8 cellular contexts compared by ENCODE assay signal in genomic region chr17:76014100-76014924, GRCh38. TPM values are rescaled to one million over a fixed set of nuclear protein-coding genes. Genes with fewer than 3 reads are reported as not detected.
DNase-seq lines count a peak whose midpoint lies in the region; ATAC-seq and TF ChIP-seq lines count a peak whose summit lies in the region.

No MANE protein-coding gene starts in this region.

- H3K4me3 Mint-ChIP-seq in CD4-positive, CD25-positive, alpha-beta regulatory T cell, result peak overlapping the region in 1 of 4 donors; percentile 57

- peaks cover 9% of the 10 kb centered on the region for H3K4me1 ChIP-seq in CD4-positive, CD25-positive, alpha-beta regulatory T cell (ENCODE audit: control insufficient read depth, insufficient read depth, low read length, poor library complexity, severe bottlenecking)
- H3K4me1 ChIP-seq in left lung, result peaks cover 0 to 3% of the 10 kb centered on the region in 2 donors

- H3K27me3 ChIP-seq in CD4-positive, CD25-positive, alpha-beta regulatory T cell (ENCODE audit: control insufficient read depth, insufficient read depth, low read length), result no peaks in the 10 kb centered on the region
- H3K27me3 ChIP-seq in left lung, result no peaks in the 10 kb centered on the region

- no peaks in the 10 kb centered on the region for H3K9me3 Mint-ChIP-seq in CD4-positive, CD25-positive, alpha-beta regulatory T cell

- TF ChIP-seq CTCF in left lung (IDR thresholded peaks at IDR 0.05), result peak; percentile 97 to 98

- no peak overlapping the region for H3K27ac ChIP-seq in CD4-positive, CD25-positive, alpha-beta regulatory T cell (ENCODE audit: insufficient read depth, low read length, poor library complexity, severe bottlenecking)
- H3K27ac ChIP-seq in left lung, result no peak overlapping the region

- no peaks in the 10 kb centered on the region for H3K27me3 Mint-ChIP-seq in CD4-positive, CD25-positive, alpha-beta regulatory T cell

- no peaks in the 10 kb centered on the region for H3K36me3 Mint-ChIP-seq in CD4-positive, CD25-positive, alpha-beta regulatory T cell

- H3K4me3 ChIP-seq in CD4-positive, CD25-positive, alpha-beta regulatory T cell (ENCODE audit: low read depth, low read length), result no peak overlapping the region
- H3K4me3 ChIP-seq in left lung, result no peak overlapping the region

- H3K27ac Mint-ChIP-seq in CD4-positive, CD25-positive, alpha-beta regulatory T cell, result peak overlapping the region in 2 of 3 donors; percentile 26 to 73

- intact Hi-C loops in left lung (cut with DNase I), result no loop called here

- peak; percentile 68 to 84 (median 79) for DNase-seq in CD4-positive, CD25-positive, alpha-beta regulatory T cell
- DNase-seq in HCEC 1CT, result peak; percentile 29
- peak; percentile 16 for DNase-seq in NCI-H2227 treated with DMSO at 0.1 percent for 48 hours (lab: John Stamatoyannopoulos, UW)
- DNase-seq in activated CD4-positive, CD25-positive, alpha-beta regulatory T cell treated with anti-CD3 and anti-CD28 coated beads, Interleukin-2, amount 50 U/mL, for 72 hours, result peak; percentile 78
- peak; percentile 70 for DNase-seq in cerebellar cortex (ENCODE audit: low spot score)
- peak; percentile 63 to 91 for DNase-seq in left lung
- peak; percentile 66 for DNase-seq in stimulated activated CD4-positive, alpha-beta T cell treated with anti-CD3 and anti-CD28 coated beads, Interleukin-4, amount 100 ng/mL, for 48 hours (ENCODE audit: low read depth in 2 of 2)

- H3K4me1 Mint-ChIP-seq in CD4-positive, CD25-positive, alpha-beta regulatory T cell, result peaks cover 0 to 13% (median 4%) of the 10 kb centered on the region in 4 donors

- no peaks in the 10 kb centered on the region for H3K36me3 ChIP-seq in CD4-positive, CD25-positive, alpha-beta regulatory T cell (ENCODE audit: control insufficient read depth, insufficient read depth, low read length)
- peaks cover 0 to 21% of the 10 kb centered on the region in 2 donors for H3K36me3 ChIP-seq in left lung

- no peaks in the 10 kb centered on the region for H3K9me3 ChIP-seq in CD4-positive, CD25-positive, alpha-beta regulatory T cell (ENCODE audit: control insufficient read depth in 2 of 2, low read length in 2 of 2)
- H3K9me3 ChIP-seq in left lung, result no peaks in the 10 kb centered on the region

- peak; percentile 87 to 93 for ATAC-seq in CD4-positive, CD25-positive, alpha-beta regulatory T cell (ENCODE audit: low read depth in 2 of 2)
- ATAC-seq in left lung (peak; percentile 95), HG02870 (IDR thresholded peaks at IDR 0.05; ENCODE audit: unreplicated experiment) (no peak)

RNA-seq across cellular contexts. Expression of gene EVPL, which starts 12.8 kb away (rescaled TPM):
- 0.15 TPM for total RNA-seq in CD4-positive, CD25-positive, alpha-beta regulatory T cell
- polyA plus RNA-seq in CD4-positive, CD25-positive, alpha-beta regulatory T cell, result under 1 TPM in 1 of 4 donors, not detected in 3; 0.05 TPM
- total RNA-seq in left lung, result 10 to 100 TPM; 29.1 to 44.8 TPM

RNA-seq across cellular contexts. Expression of gene CDK3, which starts 13.7 kb away (rescaled TPM):
- total RNA-seq in CD4-positive, CD25-positive, alpha-beta regulatory T cell, result 11.6 TPM
- 1 to 10 TPM in 1 of 4 donors, under 1 TPM in 3; 0.17 to 1.0 (median 0.50) TPM for polyA plus RNA-seq in CD4-positive, CD25-positive, alpha-beta regulatory T cell
- total RNA-seq in left lung, result 1 to 10 TPM; 5.4 to 6.1 TPM

RNA-seq across cellular contexts. Expression of gene TEN1, which starts 35.3 kb away (rescaled TPM):
- 17.3 TPM for total RNA-seq in CD4-positive, CD25-positive, alpha-beta regulatory T cell
- 10 to 100 TPM; 19.9 to 26.1 (median 21.5) TPM for polyA plus RNA-seq in CD4-positive, CD25-positive, alpha-beta regulatory T cell
- 10 to 100 TPM; 19.3 to 20.7 TPM for total RNA-seq in left lung

RNA-seq across cellular contexts. Expression of gene ACOX1, which starts 35.3 kb away (rescaled TPM):
- total RNA-seq in CD4-positive, CD25-positive, alpha-beta regulatory T cell, result 25.6 TPM
- 10 to 100 TPM; 15.0 to 24.3 (median 18.9) TPM for polyA plus RNA-seq in CD4-positive, CD25-positive, alpha-beta regulatory T cell
- 10 to 100 TPM; 81.0 TPM for total RNA-seq in left lung

RNA-seq across cellular contexts. Expression of gene SRP68, which starts 58.0 kb away (rescaled TPM):
- total RNA-seq in CD4-positive, CD25-positive, alpha-beta regulatory T cell, result 68.8 TPM
- polyA plus RNA-seq in CD4-positive, CD25-positive, alpha-beta regulatory T cell, result 10 to 100 TPM; 71.6 to 81.0 (median 74.5) TPM
- total RNA-seq in left lung, result 10 to 100 TPM; 61.0 to 72.3 TPM

Comparison
In these comparisons a context has a peak if more than half of its experiments do, and no peak if none do; other contexts are left out.
1. DNase-seq: peak in every context shown above with its lines; median percentile 79 in CD4-positive, CD25-positive, alpha-beta regulatory T cell; 78 in activated CD4-positive, CD25-positive, alpha-beta regulatory T cell treated with anti-CD3 and anti-CD28 coated beads, Interleukin-2, amount 50 U/mL, for 72 hours; 77 in left lung; 70 in cerebellar cortex; 66 in stimulated activated CD4-positive, alpha-beta T cell treated with anti-CD3 and anti-CD28 coated beads, Interleukin-4, amount 100 ng/mL, for 48 hours; 29 in HCEC 1CT; 16 in NCI-H2227 treated with DMSO at 0.1 percent for 48 hours.
2. RNA of gene EVPL, which starts 12.8 kb away (total RNA-seq): 29.1 to 44.8 TPM in left lung; 0.15 TPM in CD4-positive, CD25-positive, alpha-beta regulatory T cell (single experiment); every median in the first group is over 10 times any median in the second.